9 cellular contexts compared by ENCODE assay signal in genomic region chr11:120563698-120564572, GRCh38. TPM values are rescaled to one million over a fixed set of nuclear protein-coding genes. Genes with fewer than 3 reads are reported as not detected.
DNase-seq lines count a peak whose midpoint lies in the region; ATAC-seq and TF ChIP-seq lines count a peak whose summit lies in the region.
"Had no signal": no experiment of that assay in that cellular context is flagged by ENCODE, and none has a peak within 500 bp of the region (broad histone marks: within the 10 kb centered on the region; RNA-seq: fewer than 3 reads in every experiment).

No MANE protein-coding gene starts in this region.

- intact Hi-C loops in left lung (cut with DNase I) (no loop called here), testis (cut with DNase I; ENCODE audit: low total_unique reads) (no loop called here), Calu3 (cut with micrococcal nuclease; ENCODE audit: unreplicated experiment) (no loop called here)

- no peaks in the 10 kb centered on the region for H3K36me3 Mint-ChIP-seq in Calu3 (ENCODE audit: insufficient read depth, unreplicated experiment)

- H3K27me3 ChIP-seq in left lung, result peaks cover 25 to 60% of the 10 kb centered on the region in 2 donors
- no peaks in the 10 kb centered on the region for H3K27me3 ChIP-seq in testis

- ATAC-seq in left lung (peak; percentile 29), HG03095 (IDR thresholded peaks at IDR 0.05; ENCODE audit: unreplicated experiment) (no peak)

- no peak for TF ChIP-seq POLR2A in testis (IDR thresholded peaks at IDR 0.05)

- H3K9me3 ChIP-seq in left lung, result no peaks in the 10 kb centered on the region
- no peaks in the 10 kb centered on the region for H3K9me3 ChIP-seq in testis

- H3K4me3 ChIP-seq in left lung, result peak overlapping the region; percentile 17 to 22
- H3K4me3 ChIP-seq in testis, result peak overlapping the region; percentile 36 to 59
- H3K4me3 ChIP-seq: lung had no signal

- H3K4me1 ChIP-seq in left lung (peaks cover 8 to 16% of the 10 kb centered on the region in 2 donors), testis (peaks cover 16% of the 10 kb centered on the region)

- H3K4me3 Mint-ChIP-seq in Calu3 (ENCODE audit: low read depth, unreplicated experiment), result no peak overlapping the region
- H3K4me3 Mint-ChIP-seq: stimulated activated naive CD8-positive, alpha-beta T cell treated with anti-CD3 and anti-CD28 coated beads, Interleukin-15, Interleukin-2, amounts not matched to agents 100 ng/mL and 50 ng/mL, for 24 hours had no signal

- H3K27ac Mint-ChIP-seq in Calu3 (ENCODE audit: unreplicated experiment), result no peak overlapping the region
- H3K27ac Mint-ChIP-seq: stimulated activated naive CD8-positive, alpha-beta T cell treated with anti-CD3 and anti-CD28 coated beads, Interleukin-15, Interleukin-2, amounts not matched to agents 100 ng/mL and 50 ng/mL, for 24 hours had no signal

- H3K9me3 Mint-ChIP-seq in Calu3 (ENCODE audit: low read depth, unreplicated experiment), result no peaks in the 10 kb centered on the region
- H3K9me3 Mint-ChIP-seq: stimulated activated naive CD8-positive, alpha-beta T cell treated with anti-CD3 and anti-CD28 coated beads, Interleukin-15, Interleukin-2, amounts not matched to agents 100 ng/mL and 50 ng/mL, for 24 hours had no signal

- DNase-seq in NCI-H128 (lab: John Stamatoyannopoulos, UW; ENCODE audit: unreplicated experiment), result peak; percentile 22
- peak; percentile 31 for DNase-seq in cerebellum (ENCODE audit: low spot score)
- no peak for DNase-seq in left lung
- DNase-seq in testis, result peak; percentile 63
- DNase-seq in Calu3, result no peak
- no peak for DNase-seq in germinal center (ENCODE audit: low spot score)

- 13 to 18% methylated on average over 42 to 52 of the region's 53 CpGs for WGBS in testis, 2 donors

- CTCF ChIA-PET in Calu3 (lab: Charles Lee), result interaction anchor here (0.7 kb wide), 1 partner anchor 9 kb away, joined by 3 read pairs; no protein-coding TSS in a partner anchor

- H3K27me3 Mint-ChIP-seq in Calu3 (ENCODE audit: unreplicated experiment), result peaks cover 35% of the 10 kb centered on the region

- no peak for TF ChIP-seq CTCF in left lung (IDR thresholded peaks at IDR 0.05)
- TF ChIP-seq CTCF in testis (IDR thresholded peaks at IDR 0.05), result no peak
- no peak for TF ChIP-seq CTCF in Calu3 (IDR thresholded peaks at IDR 0.05; ENCODE audit: unreplicated experiment)

- H3K36me3 ChIP-seq in left lung (no peaks in the 10 kb centered on the region), testis (ENCODE audit: low read depth, missing control alignments) (no peaks in the 10 kb centered on the region)

- no TSS peak for BruUV-seq in Calu3 (replicated peaks; lab: Mats Ljungman, UMichigan)

- H3K27ac ChIP-seq in left lung (no peak overlapping the region), testis (no peak overlapping the region)

- no peaks in the 10 kb centered on the region for H3K4me1 Mint-ChIP-seq in Calu3 (ENCODE audit: low read depth, unreplicated experiment)

RNA-seq across cellular contexts. Expression of gene GRIK4, which starts 52.4 kb away (rescaled TPM):
- total RNA-seq in cerebellum, result 9.1 TPM
- 1 to 10 TPM in 1 of 2 donors, under 1 TPM in 1; 0.76 to 3.5 TPM for total RNA-seq in left lung
- 1 to 10 TPM; 2.6 TPM for total RNA-seq in testis
- polyA plus RNA-seq in testis (ENCODE audit: insufficient read depth, low read depth, low replicate concordance), result 3.0 TPM
- 0.12 TPM in 1 of 2 replicates, not detected in the other for total RNA-seq in Calu3 (2022)

Comparison
In these comparisons a context has a peak if more than half of its experiments do, and no peak if none do; other contexts are left out.
1. DNase-seq: peak in NCI-H128 (single experiment), cerebellum (single experiment) and testis (single experiment); none in left lung (0 of 2), Calu3 (single experiment) and germinal center (single experiment).